8 cellular contexts compared by ENCODE assay signal in the genomic region with DNA sequence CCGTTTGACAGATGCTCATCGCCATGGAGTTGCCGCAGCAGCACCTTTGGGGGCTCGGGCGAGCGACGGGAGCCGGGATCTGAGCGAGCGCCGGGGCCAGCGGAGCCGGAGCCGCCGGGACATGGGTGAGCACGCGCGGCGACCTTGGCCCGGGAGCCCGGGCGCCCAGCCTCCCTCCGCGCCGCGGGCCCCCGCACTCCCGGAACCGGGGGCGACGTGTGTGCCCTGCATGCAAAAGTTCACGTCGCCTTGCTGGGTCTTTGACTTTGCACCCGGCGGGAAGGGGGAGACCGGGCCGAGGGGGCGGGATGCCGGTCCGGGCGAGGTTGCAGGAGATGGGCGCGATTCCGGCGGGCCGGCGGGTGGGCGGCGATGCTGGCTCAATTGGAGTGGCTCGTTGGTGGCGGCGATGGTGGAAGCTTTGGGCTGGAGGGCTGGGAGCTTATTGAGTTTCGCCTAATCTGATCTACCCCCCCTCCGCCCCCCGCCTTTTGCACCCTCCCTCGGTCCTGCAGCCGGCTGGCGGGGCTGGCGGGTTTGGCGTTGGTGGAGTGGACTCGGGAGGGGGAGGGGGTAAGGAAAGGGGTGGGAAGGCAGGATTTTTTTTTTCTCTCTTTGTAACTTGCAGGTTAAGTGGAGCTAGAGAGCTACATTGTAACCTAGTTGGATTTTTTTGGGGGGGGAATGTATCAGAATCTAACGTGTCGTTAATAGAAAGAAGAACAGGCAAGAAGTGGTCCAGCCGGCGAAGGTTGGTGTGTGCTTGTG. TPM values are rescaled to one million over a fixed set of nuclear protein-coding genes. Genes with fewer than 3 reads are reported as not detected.
A peak's percentile ranks its signal among the peaks of the same experiment; 100 is the strongest.
DNase-seq lines count a peak whose midpoint lies in the region; TF ChIP-seq lines count a peak whose summit lies in the region.

A gene (plus strand): TSS at position 618 of the 768 bp plus-strand sequence. CDS start 20,459 bp downstream, outside the sequence.

- H3K27me3 ChIP-seq in muscle layer of colon (ENCODE audit: control insufficient read depth in 1 of 2, insufficient read depth in 2 of 2, low read length in 2 of 2): no peaks in the 10 kb centered on the region

- no peaks in the 10 kb centered on the region for H3K36me3 ChIP-seq in muscle layer of colon (ENCODE audit: insufficient read depth, low read length)

- peak within 1 kb of the TSS; percentile 82 to 91 for H3K4me3 ChIP-seq in muscle layer of colon (ENCODE audit: low read depth in 1 of 2, low read length in 2 of 2)

- H3K9me3 ChIP-seq in muscle layer of colon (ENCODE audit: low read length): no peaks in the 10 kb centered on the region

- H3K9ac ChIP-seq in muscle layer of colon (ENCODE audit: low read length): peak within 1 kb of the TSS; percentile 77

- DNase-seq in GM20000 (ENCODE audit: low spot score) (peak; percentile 78), NCI-H2171 (lab: John Stamatoyannopoulos, UW) (peak; percentile 81), fibroblast of gingiva (ENCODE audit: low read depth) (peak; percentile 36)
- DNase-seq in activated CD8-positive, alpha-beta memory T cell treated with anti-CD3 and anti-CD28 coated beads, Interleukin-2, amount 50 U/mL, for 48 hours: peak; percentile 80
- no peak for DNase-seq in effector CD8-positive, alpha-beta T cell (lab: John Stamatoyannopoulos, UW)

- peaks cover 22% of the 10 kb centered on the region for H3K4me1 ChIP-seq in muscle layer of colon (ENCODE audit: insufficient read depth, low read length)

- TF ChIP-seq CTCF in C4-2B (conservative IDR thresholded peaks at IDR 0.05): no peak
- no peak for TF ChIP-seq CTCF in GM20000 (IDR thresholded peaks at IDR 0.05; ENCODE audit: extremely low read depth, missing control alignments)
- TF ChIP-seq CTCF in subcutaneous adipose tissue (IDR thresholded peaks at IDR 0.05; ENCODE audit: low read depth): no peak

- H3K27ac ChIP-seq in C4-2B (peak within 1 kb of the TSS; percentile 74), muscle layer of colon (ENCODE audit: low read depth, low read length) (peak within 1 kb of the TSS; percentile 87)

RNA-seq across cellular contexts. Expression of the gene that starts here (rescaled TPM):
- total RNA-seq in subcutaneous adipose tissue: 10 to 100 TPM; 15.6 to 27.3 (median 19.1) TPM
